In genomic region chr10:122519144-122519543, GRCh38 we compare ENCODE assay signal across 23 cellular contexts. TPM values are rescaled to one million over a fixed set of nuclear protein-coding genes. Genes with fewer than 3 reads are reported as not detected.
"Had no signal": no experiment of that assay in that cellular context is flagged by ENCODE, and none has a peak within 500 bp of the region (broad histone marks: within the 10 kb centered on the region; RNA-seq: fewer than 3 reads in every experiment).

No MANE protein-coding gene starts in this region.

- H3K9me3 ChIP-seq: SK-N-SH had no signal

- DNase-seq: Kasumi-1, MM.1S, MV-4-11, NCI-H1048, NCI-H1105, NCI-H1417, NCI-H1436 treated with DMSO at 0.1 percent for 48 hours, NCI-H1694, NCI-H187 treated with DMSO at 0.1 percent for 48 hours, NCI-H2029 treated with DMSO at 0.1 percent for 48 hours, NCI-H2171 treated with DMSO at 0.1 percent for 48 hours, NCI-H345, NCI-H446 treated with DMSO at 0.1 percent for 48 hours, NCI-H510A treated with DMSO at 0.1 percent for 48 hours, NCI-H526, RPMI8226, SHP77, SK-N-SH, SW 1271 had no signal

- FAIRE-seq: K562, RCC 7860 had no signal

- H3K27ac ChIP-seq: KMS-11 had no signal

- H3K4me3 ChIP-seq: K562 had no signal

- H3K4me2 ChIP-seq: KMS-11, SK-N-SH had no signal

- ATAC-seq: K562 had no signal

- H3K9ac ChIP-seq: KMS-11, SK-N-SH had no signal

RNA-seq across cellular contexts. Expression of gene DMBT1, which starts 41.4 kb away (rescaled TPM):
- polyA plus RNA-seq: IgD-negative memory B cell, SK-N-SH had no signal

RNA-seq across cellular contexts. Expression of gene HTRA1, which starts 57.8 kb away (rescaled TPM):
- polyA plus RNA-seq: IgD-negative memory B cell had no signal
